Comparison of ENCODE assay signal across 1 cellular context in the genomic region with DNA sequence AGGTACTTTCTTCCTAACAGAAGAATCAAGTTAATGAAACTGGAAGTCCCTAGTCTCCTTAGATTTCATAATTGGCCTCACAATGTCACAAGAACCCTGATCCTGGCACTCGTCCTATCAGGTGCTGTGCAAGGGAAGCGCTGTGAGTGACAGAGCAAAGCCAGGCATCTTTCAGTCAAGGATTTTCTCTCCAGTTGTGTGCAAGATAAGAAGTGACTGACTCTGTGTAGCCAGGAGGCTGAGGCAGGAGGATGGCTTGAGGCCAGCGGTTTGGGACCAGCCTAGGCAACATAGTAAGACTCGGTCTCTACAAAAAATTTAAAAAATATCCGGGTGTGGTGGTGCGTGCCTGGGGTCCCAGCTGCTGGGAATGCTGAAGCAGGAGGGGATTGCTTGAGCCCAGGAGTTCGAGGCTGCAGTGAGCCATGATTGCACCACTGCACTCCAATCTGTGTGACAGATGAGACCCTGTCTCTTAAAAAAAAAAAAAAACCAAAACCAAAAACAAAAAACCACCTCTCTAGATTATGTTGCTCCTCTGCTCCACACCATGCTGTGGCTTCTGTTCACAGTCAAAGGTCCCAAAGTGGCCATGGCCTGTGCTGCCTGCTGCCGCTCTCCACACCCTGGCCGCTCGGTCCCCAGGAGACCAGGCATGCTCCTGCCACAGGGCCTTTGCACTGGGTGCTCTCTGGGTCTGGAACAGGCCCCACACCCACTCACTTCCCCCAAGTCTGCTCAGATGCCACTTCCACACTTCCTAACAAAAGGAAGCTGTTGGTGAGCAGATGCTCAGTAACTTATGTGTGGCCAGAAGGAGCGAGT.
TF ChIP-seq lines count a peak whose summit lies in the region.

No MANE protein-coding gene starts in this region.

TF ChIP-seq in H1, 55 proteins besides CTCF, POLR2A, EP300 and RAD21:
- TF ChIP-seq KDM1A (IDR thresholded peaks at IDR 0.05; ENCODE audit: borderline replicate concordance, low read length) (no peak; the same call in 1 of the 2 replicates), YY1 (IDR thresholded peaks at IDR 0.05; ENCODE audit: low read depth, low read length) (no peak), SIX5 (IDR thresholded peaks at IDR 0.05; ENCODE audit: low read depth, low read length) (no peak), ASH2L (IDR thresholded peaks at IDR 0.05; ENCODE audit: low read length) (no peak), RFX5 (IDR thresholded peaks at IDR 0.05; ENCODE audit: borderline replicate concordance, low read depth, low read length) (no peak), NANOG (IDR thresholded peaks at IDR 0.05; ENCODE audit: insufficient read depth, low read depth, low read length, poor library complexity, severe bottlenecking) (no peak)
